ENCODE assay signal across 8 cellular contexts in genomic region chr7:102412548-102412947, GRCh38. TPM values are rescaled to one million over a fixed set of nuclear protein-coding genes. Genes with fewer than 3 reads are reported as not detected.
DNase-seq lines count a peak whose midpoint lies in the region; ATAC-seq and TF ChIP-seq lines count a peak whose summit lies in the region.

No MANE protein-coding gene starts in this region.

- TF ChIP-seq EP300 in gastroesophageal sphincter (IDR thresholded peaks at IDR 0.05): no peak

- H3K4me3 ChIP-seq in DND-41 (ENCODE audit: low read depth in 1 of 2, low read length in 2 of 2): no peak overlapping the region
- H3K4me3 ChIP-seq in gastroesophageal sphincter: no peak overlapping the region
- no peak overlapping the region for H3K4me3 ChIP-seq in gastrocnemius medialis

- DNase-seq in DND-41 (no peak), Kasumi-1 (lab: John Stamatoyannopoulos, UW) (peak; percentile 41 to 42), gastrocnemius medialis (peak; percentile 33 to 75), SK-N-DZ (ENCODE audit: low spot score) (no peak)
- peak; percentile 43 to 55 for DNase-seq in activated CD4-positive, alpha-beta T cell treated with anti-CD3 and anti-CD28 coated beads, Interleukin-2, amount 50 U/mL, for 48 hours

- intact Hi-C loops in gastrocnemius medialis (cut with DNase I; ENCODE audit: low total_unique reads): no loop called here

- H3K9me3 ChIP-seq in DND-41 (ENCODE audit: insufficient read depth, low read length, severe bottlenecking) (no peaks in the 10 kb centered on the region), gastroesophageal sphincter (peaks cover 0 to 6% (median 0%) of the 10 kb centered on the region in 3 donors), gastrocnemius medialis (no peaks in the 10 kb centered on the region)

- TF ChIP-seq CTCF in DND-41 (IDR thresholded peaks at IDR 0.05; ENCODE audit: borderline replicate concordance, extremely low read depth, low read length, poor library complexity, severe bottlenecking): peak; percentile 38
- TF ChIP-seq CTCF in gastroesophageal sphincter (IDR thresholded peaks at IDR 0.05): peak in 3 of 4 experiments; percentile 12 to 47 (median 41)
- peak; percentile 15 to 59 (median 52) for TF ChIP-seq CTCF in gastrocnemius medialis (IDR thresholded peaks at IDR 0.05 in 4 of 5, conservative IDR thresholded peaks at IDR 0.05 in 1 of 5)

- H4K20me1 ChIP-seq in DND-41 (ENCODE audit: insufficient read depth, low read length): peaks cover 6% of the 10 kb centered on the region; the same call in 1 of the 2 replicates

- in situ Hi-C loops in gastrocnemius medialis (cut with MboI; ENCODE audit: low sequenced_read_pairs in 4 of 4): no loop called here

- ATAC-seq in DND-41 (ENCODE audit: insufficient read depth, low read depth) (no peak), gastroesophageal sphincter (peak; percentile 66), gastrocnemius medialis (peak; percentile 93 to 96), GM19463 (IDR thresholded peaks at IDR 0.05; ENCODE audit: unreplicated experiment) (no peak), HG03108 (IDR thresholded peaks at IDR 0.05; ENCODE audit: unreplicated experiment) (no peak)

- H2AFZ ChIP-seq in DND-41 (ENCODE audit: low read depth, low read length): no peak overlapping the region

- H3K36me3 ChIP-seq in DND-41 (ENCODE audit: insufficient read depth, low read length) (peaks cover 94% of the 10 kb centered on the region), gastroesophageal sphincter (peaks cover 0 to 100% of the 10 kb centered on the region in 2 donors), gastrocnemius medialis (peaks cover 0 to 57% of the 10 kb centered on the region in 2 donors)

- WGBS in gastroesophageal sphincter (ENCODE audit: low coverage in 1 of 2), 2 donors: 32 to 35% methylated on average over 2 to 3 of the region's 6 CpGs

- no peak overlapping the region for H3K4me2 ChIP-seq in DND-41 (ENCODE audit: insufficient read depth, low read length)

- H3K9ac ChIP-seq in DND-41 (ENCODE audit: low read depth, low read length): no peak overlapping the region

- TF ChIP-seq POLR2A in gastroesophageal sphincter (IDR thresholded peaks at IDR 0.05) (no peak), gastrocnemius medialis (IDR thresholded peaks at IDR 0.05) (no peak)

- H3K79me2 ChIP-seq in DND-41 (ENCODE audit: insufficient read depth, low read length): peaks cover 14% of the 10 kb centered on the region; the same call in 1 of the 2 replicates

- H3K27me3 ChIP-seq in DND-41 (ENCODE audit: insufficient read depth, low read length, poor library complexity): no peaks in the 10 kb centered on the region
- no peaks in the 10 kb centered on the region for H3K27me3 ChIP-seq in gastroesophageal sphincter
- no peaks in the 10 kb centered on the region for H3K27me3 ChIP-seq in gastrocnemius medialis

- no peak overlapping the region for H3K27ac ChIP-seq in DND-41 (ENCODE audit: low read length)
- no peak overlapping the region for H3K27ac ChIP-seq in gastroesophageal sphincter
- H3K27ac ChIP-seq in gastrocnemius medialis: peak overlapping the region in 2 of 4 donors; percentile 7 to 51

- H3K4me1 ChIP-seq in DND-41 (ENCODE audit: insufficient read depth, low read length) (no peaks in the 10 kb centered on the region), gastroesophageal sphincter (peaks cover 0 to 15% (median 0%) of the 10 kb centered on the region in 3 donors), gastrocnemius medialis (peaks cover 10 to 11% of the 10 kb centered on the region in 2 donors)

RNA-seq across cellular contexts. Expression of gene PRKRIP1, which starts 16.4 kb away (rescaled TPM):
- 10 to 100 TPM; 11.7 to 48.7 (median 24.4) TPM for total RNA-seq in gastroesophageal sphincter
- total RNA-seq in gastrocnemius medialis: 10 to 100 TPM in 3 of 4 donors, 1 to 10 TPM in 1; 6.1 to 22.1 (median 13.4) TPM
- polyA plus RNA-seq in SK-N-DZ (2014; cell fraction: cytosol; rRNA removed): 27.2 and 37.1 TPM in 2 replicates
- polyA plus RNA-seq in SK-N-DZ (2014; cell fraction: nucleus; rRNA removed): 77.9 and 91.7 TPM in 2 replicates

RNA-seq across cellular contexts. Expression of gene ORAI2, which starts 20.8 kb away (rescaled TPM):
- total RNA-seq in gastroesophageal sphincter: 10 to 100 TPM in 1 of 4 donors, 1 to 10 TPM in 3; 3.3 to 15.6 (median 6.7) TPM
- 1 to 10 TPM; 1.8 to 4.1 (median 2.3) TPM for total RNA-seq in gastrocnemius medialis
- 39.5 and 47.5 TPM in 2 replicates for polyA plus RNA-seq in SK-N-DZ (2014; cell fraction: cytosol; rRNA removed)
- polyA plus RNA-seq in SK-N-DZ (2014; cell fraction: nucleus; rRNA removed): 5.3 and 6.4 TPM in 2 replicates

RNA-seq across cellular contexts. Expression of gene ALKBH4, which starts 52.1 kb away (rescaled TPM):
- total RNA-seq in gastroesophageal sphincter (10 to 100 TPM in 3 of 4 donors, 1 to 10 TPM in 1; 9.7 to 31.6 (median 14.8) TPM), gastrocnemius medialis (10 to 100 TPM in 2 of 4 donors, 1 to 10 TPM in 2; 8.7 to 15.1 (median 10.9) TPM)
- polyA plus RNA-seq in SK-N-DZ (2014; cell fraction: cytosol; rRNA removed): 29.0 and 33.8 TPM in 2 replicates
- polyA plus RNA-seq in SK-N-DZ (2014; cell fraction: nucleus; rRNA removed): 5.2 and 8.3 TPM in 2 replicates

RNA-seq across cellular contexts. Expression of gene LRWD1, which starts 52.2 kb away (rescaled TPM):
- total RNA-seq in gastroesophageal sphincter: 10 to 100 TPM in 3 of 4 donors, 1 to 10 TPM in 1; 7.5 to 24.4 (median 12.3) TPM
- total RNA-seq in gastrocnemius medialis: 10 to 100 TPM in 3 of 4 donors, 1 to 10 TPM in 1; 7.5 to 24.5 (median 18.0) TPM
- polyA plus RNA-seq in SK-N-DZ (2014; cell fraction: cytosol; rRNA removed): 67.9 and 78.4 TPM in 2 replicates
- polyA plus RNA-seq in SK-N-DZ (2014; cell fraction: nucleus; rRNA removed): 91.6 and 102 TPM in 2 replicates

RNA-seq across cellular contexts. Expression of gene SPDYE6, which starts 56.3 kb away (rescaled TPM):
- total RNA-seq in gastroesophageal sphincter: not detected
- total RNA-seq in gastrocnemius medialis: not detected
- polyA plus RNA-seq in SK-N-DZ (2014; cell fraction: cytosol; rRNA removed): not detected in 2 replicates
- not detected in 2 replicates for polyA plus RNA-seq in SK-N-DZ (2014; cell fraction: nucleus; rRNA removed)

Comparison
In these comparisons a context has a peak if more than half of its experiments do, and no peak if none do; other contexts are left out.
1. ATAC-seq: peak in gastroesophageal sphincter (single experiment) and gastrocnemius medialis (2 of 2); none in DND-41 (single experiment), GM19463 (single experiment) and HG03108 (single experiment).
2. DNase-seq: peak in Kasumi-1 (2 of 2), activated CD4-positive, alpha-beta T cell treated with anti-CD3 and anti-CD28 coated beads, Interleukin-2, amount 50 U/mL, for 48 hours (2 of 2) and gastrocnemius medialis (2 of 2); none in DND-41 (single experiment) and SK-N-DZ (single experiment).
3. Peak in every context shown above with its lines, with median percentiles within 50 percentile points of each other: CTCF ChIP-seq.